Comparison of ENCODE assay signal across 20 cellular contexts in the genomic region with DNA sequence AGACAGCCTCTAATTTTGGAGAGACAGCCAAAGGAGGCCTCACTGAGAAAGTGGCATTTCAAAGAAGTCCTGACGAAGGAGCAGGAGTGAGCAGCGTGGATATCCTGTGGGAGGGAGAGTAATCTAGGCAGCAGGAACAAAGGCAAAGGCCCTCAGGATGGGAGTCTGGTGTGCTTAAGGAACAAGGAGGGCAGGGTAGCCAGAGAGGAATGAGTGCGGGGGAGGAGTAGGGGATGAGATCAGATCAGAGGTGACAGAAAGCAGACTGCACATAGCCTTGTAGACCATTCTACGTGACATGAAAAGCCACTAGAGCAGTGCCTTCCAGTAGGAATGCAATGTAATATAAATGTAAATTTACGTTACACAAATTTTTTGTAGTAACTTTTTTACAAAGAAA.
DNase-seq lines count a peak whose midpoint lies in the region; TF ChIP-seq lines count a peak whose summit lies in the region.
"Had no signal": no experiment of that assay in that cellular context is flagged by ENCODE, and none has a peak within 500 bp of the region (broad histone marks: within the 10 kb centered on the region; RNA-seq: fewer than 3 reads in every experiment).

No MANE protein-coding gene starts in this region.

- peaks cover 2% of the 10 kb centered on the region for H3K27me3 Mint-ChIP-seq in nephron progenitor cell (ENCODE audit: low read depth, poor library complexity)
- H3K27me3 Mint-ChIP-seq: activated CD8-positive, alpha-beta memory T cell treated with anti-CD3 and anti-CD28 coated beads, Interleukin-2, amount 10 ng/mL, durations not matched to agents 7 days and 5 days had no signal

- no peaks in the 10 kb centered on the region for H3K36me3 ChIP-seq in NT2/D1 (ENCODE audit: insufficient read depth, insufficient read length, low read length)
- H3K36me3 ChIP-seq: esophagus muscularis mucosa, lower lobe of right lung, pancreas, right lobe of liver, suprapubic skin had no signal

- peak overlapping the region; percentile 59 for H3K4me3 Mint-ChIP-seq in nephron progenitor cell
- H3K4me3 Mint-ChIP-seq: activated CD8-positive, alpha-beta memory T cell treated with anti-CD3 and anti-CD28 coated beads, Interleukin-2, amount 10 ng/mL, durations not matched to agents 7 days and 5 days had no signal

- peaks cover 4% of the 10 kb centered on the region; the same call in 1 of the 2 replicates for H3K9me3 ChIP-seq in NT2/D1 (ENCODE audit: insufficient read depth, low read length)
- H3K9me3 ChIP-seq: pancreas, right lobe of liver had no signal

- H3K9me3 Mint-ChIP-seq in nephron progenitor cell = peaks cover 70% of the 10 kb centered on the region

- no peak overlapping the region for H3K9ac ChIP-seq in NT2/D1 (ENCODE audit: insufficient read length, low read depth)
- H3K9ac ChIP-seq: BLaER1 treated with 17β-estradiol and CSF1 and Interleukin-3, amounts not matched to agents 10 nM and 100 nM had no signal

- H3K27ac Mint-ChIP-seq in nephron progenitor cell = peak overlapping the region; percentile 52
- H3K27ac Mint-ChIP-seq: activated CD8-positive, alpha-beta memory T cell treated with anti-CD3 and anti-CD28 coated beads, Interleukin-2, amount 10 ng/mL, durations not matched to agents 7 days and 5 days; activated naive CD4-positive, alpha-beta T cell treated with anti-CD3 and anti-CD28 coated beads, Interleukin-2, amount 50 U/mL, for 72 hours had no signal

- TF ChIP-seq CTCF in fibroblast of pulmonary artery (IDR thresholded peaks at IDR 0.05; ENCODE audit: low read length, missing control alignments) = no peak
- TF ChIP-seq CTCF in nephron progenitor cell (IDR thresholded peaks at IDR 0.05) = no peak

- peaks cover 18% of the 10 kb centered on the region for H3K4me1 Mint-ChIP-seq in nephron progenitor cell

- H3K27me3 ChIP-seq in NT2/D1 (ENCODE audit: insufficient read depth, insufficient read length) = no peaks in the 10 kb centered on the region
- H3K27me3 ChIP-seq: BLaER1 treated with 17β-estradiol and CSF1 and Interleukin-3, amounts not matched to agents 10 nM and 100 nM; esophagus muscularis mucosa; pancreas; right lobe of liver; suprapubic skin had no signal

- H3K4me3 ChIP-seq in NT2/D1 (ENCODE audit: insufficient read length, low read depth) (no peak overlapping the region), fibroblast of pulmonary artery (replicated peaks; ENCODE audit: low read depth, low read length) (no peak overlapping the region)
- H3K4me3 ChIP-seq: BLaER1 treated with 17β-estradiol and CSF1 and Interleukin-3, amounts not matched to agents 10 nM and 100 nM; esophagus muscularis mucosa; lower lobe of right lung; pancreas; right lobe of liver; suprapubic skin had no signal

- peaks cover 83% of the 10 kb centered on the region for H3K36me3 Mint-ChIP-seq in nephron progenitor cell (ENCODE audit: low read depth)

- no peaks in the 10 kb centered on the region for H3K4me1 ChIP-seq in NT2/D1 (ENCODE audit: insufficient read depth, insufficient read length)
- H3K4me1 ChIP-seq: pancreas, right lobe of liver had no signal

- peak; percentile 92 for DNase-seq in ELF-1 (ENCODE audit: low read depth, low spot score)
- DNase-seq in NT2/D1 (ENCODE audit: low read depth, low spot score) = peak; percentile 44
- peak; percentile 8 for DNase-seq in fibroblast of pulmonary artery (ENCODE audit: low read depth)
- no peak for DNase-seq in nephron progenitor cell
- no peak for DNase-seq in NCI-H146 treated with DMSO at 0.1 percent for 48 hours (lab: John Stamatoyannopoulos, UW; ENCODE audit: unreplicated experiment)
- no peak for DNase-seq in NCI-H2227 (lab: John Stamatoyannopoulos, UW; ENCODE audit: unreplicated experiment)
- no peak for DNase-seq in DMS 273 treated with DMSO at 0.1 percent for 48 hours (lab: John Stamatoyannopoulos, UW)
- no peak for DNase-seq in NCI-H1436 (lab: John Stamatoyannopoulos, UW)
- DNase-seq: activated CD4-positive, alpha-beta T cell treated with anti-CD3 and anti-CD28 coated beads for 48 hours; activated CD8-positive, alpha-beta memory T cell treated with anti-CD3 and anti-CD28 coated beads, Interleukin-2, amount 10 ng/mL, durations not matched to agents 7 days and 5 days; effector CD8-positive, alpha-beta T cell; KBM-7; lower lobe of right lung; NCI-H526; pancreas; right lobe of liver had no signal

Comparison
In these comparisons a context has a peak if more than half of its experiments do, and no peak if none do; other contexts are left out.
1. DNase-seq: peak in ELF-1 (single experiment), NT2/D1 (single experiment) and fibroblast of pulmonary artery (single experiment); none in nephron progenitor cell (single experiment), NCI-H146 treated with DMSO at 0.1 percent for 48 hours (single experiment), NCI-H2227 (single experiment), DMS 273 treated with DMSO at 0.1 percent for 48 hours (single experiment) and NCI-H1436 (single experiment).